In genomic region chr12:87165733-87166375, GRCh38 we compare ENCODE assay signal across 17 cellular contexts.
DNase-seq lines count a peak whose midpoint lies in the region; ATAC-seq, FAIRE-seq and TF ChIP-seq lines count a peak whose summit lies in the region.
"Had no signal": no experiment of that assay in that cellular context is flagged by ENCODE, and none has a peak within 500 bp of the region (broad histone marks: within the 10 kb centered on the region; RNA-seq: fewer than 3 reads in every experiment).

No MANE protein-coding gene starts in this region.

- H3K4me2 ChIP-seq in A549, result no peak overlapping the region
- H3K4me2 ChIP-seq in OCI-LY7 (ENCODE audit: low read length), result no peak overlapping the region
- H3K4me2 ChIP-seq: BLaER1 treated with 17β-estradiol and CSF1 and Interleukin-3, amounts not matched to agents 10 nM and 100 nM had no signal

- H3K9me3 ChIP-seq in A549 (peaks cover 23% of the 10 kb centered on the region), OCI-LY7 (ENCODE audit: low read length) (no peaks in the 10 kb centered on the region), endodermal cell (ENCODE audit: control insufficient read depth, low read length) (peaks cover 43% of the 10 kb centered on the region), adrenal gland (replicated peaks in 1 of 3) (no peaks in the 10 kb centered on the region)

- TF ChIP-seq EP300 in A549 (IDR thresholded peaks at IDR 0.05), result no peak

- H3K4me3 ChIP-seq in A549, result no peak overlapping the region
- H3K4me3 ChIP-seq in OCI-LY7 (ENCODE audit: low read depth, low read length, poor library complexity, severe bottlenecking), result no peak overlapping the region
- peak overlapping the region; percentile 70 for H3K4me3 ChIP-seq in endodermal cell (ENCODE audit: low read length)
- no peak overlapping the region for H3K4me3 ChIP-seq in adrenal gland
- H3K4me3 ChIP-seq: BLaER1 treated with 17β-estradiol and CSF1 and Interleukin-3, amounts not matched to agents 10 nM and 100 nM; GM23248; HAP-1 had no signal

- ATAC-seq in A549 (no peak), GM21360 (IDR thresholded peaks at IDR 0.05; ENCODE audit: unreplicated experiment) (no peak)
- ATAC-seq: CD8-positive, alpha-beta T cell had no signal

- intact Hi-C loops in OCI-LY7 (cut with micrococcal nuclease; ENCODE audit: unreplicated experiment), result no loop called here
- intact Hi-C loops in head of caudate nucleus (cut with DNase I), result no loop called here
- intact Hi-C loops in adrenal gland (cut with DNase I), result no loop called here

- no peaks in the 10 kb centered on the region for H3K4me1 Mint-ChIP-seq in endodermal cell

- no peak overlapping the region for H3K4me3 Mint-ChIP-seq in endodermal cell
- H3K4me3 Mint-ChIP-seq: CD8-positive, alpha-beta T cell had no signal

- no TSS peak for BruUV-seq in OCI-LY7 (replicated peaks; lab: Mats Ljungman, UMichigan)

- TF ChIP-seq POLR2A in A549 (IDR thresholded peaks at IDR 0.05; ENCODE audit: low read length) (no peak), adrenal gland (IDR thresholded peaks at IDR 0.05) (no peak)

- H3K27me3 ChIP-seq in endodermal cell (ENCODE audit: control insufficient read depth, insufficient read depth, low read length, poor library complexity, severe bottlenecking) (no peaks in the 10 kb centered on the region), adrenal gland (no peaks in the 10 kb centered on the region)
- H3K27me3 ChIP-seq: BLaER1 treated with 17β-estradiol and CSF1 and Interleukin-3, amounts not matched to agents 10 nM and 100 nM had no signal

- peaks cover 12% of the 10 kb centered on the region for H3K36me3 Mint-ChIP-seq in endodermal cell (ENCODE audit: low read depth)
- H3K36me3 Mint-ChIP-seq: CD8-positive, alpha-beta T cell had no signal

- no peaks in the 10 kb centered on the region for H4K20me1 ChIP-seq in OCI-LY7 (ENCODE audit: insufficient read depth, low read length)
- H4K20me1 ChIP-seq: BLaER1 treated with 17β-estradiol and CSF1 and Interleukin-3, amounts not matched to agents 10 nM and 100 nM had no signal

- TF ChIP-seq CTCF in A549 (IDR thresholded peaks at IDR 0.05) (no peak), OCI-LY7 (conservative IDR thresholded peaks at IDR 0.05; ENCODE audit: low read length) (no peak), endodermal cell (conservative IDR thresholded peaks at IDR 0.05) (no peak), adrenal gland (IDR thresholded peaks at IDR 0.05) (no peak)

- no peak overlapping the region for H3K9ac ChIP-seq in endodermal cell (ENCODE audit: extremely low read depth, low read length, poor library complexity, severe bottlenecking)
- H3K9ac ChIP-seq: BLaER1 treated with 17β-estradiol and CSF1 and Interleukin-3, amounts not matched to agents 10 nM and 100 nM; GM23248 had no signal

- H2AFZ ChIP-seq in OCI-LY7 (ENCODE audit: low read length), result no peak overlapping the region
- H2AFZ ChIP-seq: GM23248 had no signal

- DNase-seq in A549 (ENCODE audit: low read depth in 1 of 2, low spot score in 1 of 2) (peak in 1 of 2 experiments; percentile 24), ACHN (peak; percentile 12), OCI-LY7 (ENCODE audit: low spot score) (peak; percentile 1), endodermal cell (no peak), head of caudate nucleus (no peak), adrenal gland (no peak)
- no peak for DNase-seq in central memory CD4-positive, alpha-beta T cell
- DNase-seq: Calu3; CD8-positive, alpha-beta T cell; DMS79 treated with DMSO at 0.1 percent for 48 hours; GF-D8; GM23248; KG1 had no signal

- POLR2A ChIA-PET in A549 (lab: Yijun Ruan, JAX), result no interaction called here
- POLR2A ChIA-PET in OCI-LY7 (lab: Charles Lee), result no interaction called here

- no peaks in the 10 kb centered on the region for H3K27me3 Mint-ChIP-seq in endodermal cell (ENCODE audit: insufficient read depth)

- no peak overlapping the region for H3K27ac ChIP-seq in A549
- H3K27ac ChIP-seq in OCI-LY7 (ENCODE audit: low read depth, low read length, poor library complexity, severe bottlenecking), result no peak overlapping the region
- no peak overlapping the region for H3K27ac ChIP-seq in endodermal cell (ENCODE audit: low read depth, low read length)
- H3K27ac ChIP-seq in adrenal gland, result no peak overlapping the region
- H3K27ac ChIP-seq: BLaER1 treated with 17β-estradiol and CSF1 and Interleukin-3, amounts not matched to agents 10 nM and 100 nM; GM23248 had no signal

- H3K9me2 ChIP-seq in OCI-LY7 (ENCODE audit: insufficient read depth, low read length), result no peaks in the 10 kb centered on the region

- H3K9me3 Mint-ChIP-seq in endodermal cell, result peaks cover 47% of the 10 kb centered on the region

- no peaks in the 10 kb centered on the region for H3K79me2 ChIP-seq in OCI-LY7 (ENCODE audit: insufficient read depth, low read depth, low read length)

- CTCF ChIA-PET in A549 (lab: Yijun Ruan, JAX) (no interaction called here), OCI-LY7 (lab: Charles Lee; ENCODE audit: unreplicated experiment) (no interaction called here)

- in situ Hi-C loops in ACHN (cut with HindIII; ENCODE audit: low pct_ligation_motif_present, low pct_unique_long_range_greater_than_20kb, low sequenced_read_pairs), result no loop called here

- no peak overlapping the region for H3K27ac Mint-ChIP-seq in endodermal cell
- H3K27ac Mint-ChIP-seq: CD8-positive, alpha-beta T cell had no signal

- no peak for TF ChIP-seq RAD21 in A549 (conservative IDR thresholded peaks at IDR 0.05 in 1 of 2, IDR thresholded peaks at IDR 0.05 in 1 of 2)

- 96% methylated on average over 3 of the region's 3 CpGs for WGBS in A549 (ENCODE audit: missing lambda C conversion rate)
- WGBS in endodermal cell (ENCODE audit: insufficient coverage in 1 of 2, insufficient read length in 1 of 2), 2 experiments, result 97 to 100% methylated on average over 1 to 3 of the region's 3 CpGs
- WGBS in adrenal gland, 4 donors, result 83 to 94% (median 87%) methylated on average over 3 of the region's 3 CpGs

- H3K36me3 ChIP-seq in OCI-LY7 (ENCODE audit: insufficient read depth, low read length) (no peaks in the 10 kb centered on the region), endodermal cell (ENCODE audit: control insufficient read depth, insufficient read depth, low read length) (no peaks in the 10 kb centered on the region), adrenal gland (replicated peaks in 1 of 2) (no peaks in the 10 kb centered on the region)
- H3K36me3 ChIP-seq: HAP-1 had no signal

- no peak for FAIRE-seq in A549 (lab: Jason Lieb, UNC)
- FAIRE-seq: A204.1 had no signal

- H3K4me1 ChIP-seq in A549 (peaks cover 7% of the 10 kb centered on the region), OCI-LY7 (ENCODE audit: insufficient read depth, low read length, poor library complexity, severe bottlenecking) (no peaks in the 10 kb centered on the region), endodermal cell (ENCODE audit: control insufficient read depth, insufficient read depth, low read length) (no peaks in the 10 kb centered on the region), adrenal gland (replicated peaks in 1 of 2) (no peaks in the 10 kb centered on the region)
- H3K4me1 ChIP-seq: BLaER1 treated with 17β-estradiol and CSF1 and Interleukin-3, amounts not matched to agents 10 nM and 100 nM; HAP-1 had no signal

TF ChIP-seq in A549, 52 proteins besides CTCF, POLR2A, EP300 and RAD21:
- TF ChIP-seq ZFP36 (IDR thresholded peaks at IDR 0.05; ENCODE audit: borderline replicate concordance, partially characterized antibody) (peak; percentile 52), JUNB (IDR thresholded peaks at IDR 0.05) (no peak)
TF ChIP-seq in A549: peak in this region for 1.

Comparison
In these comparisons a context has a peak if more than half of its experiments do, and no peak if none do; other contexts are left out.
1. DNase-seq: peak in ACHN (single experiment) and OCI-LY7 (single experiment); none in endodermal cell (single experiment), head of caudate nucleus (0 of 42), central memory CD4-positive, alpha-beta T cell (single experiment) and adrenal gland (0 of 7).